In the genomic region with DNA sequence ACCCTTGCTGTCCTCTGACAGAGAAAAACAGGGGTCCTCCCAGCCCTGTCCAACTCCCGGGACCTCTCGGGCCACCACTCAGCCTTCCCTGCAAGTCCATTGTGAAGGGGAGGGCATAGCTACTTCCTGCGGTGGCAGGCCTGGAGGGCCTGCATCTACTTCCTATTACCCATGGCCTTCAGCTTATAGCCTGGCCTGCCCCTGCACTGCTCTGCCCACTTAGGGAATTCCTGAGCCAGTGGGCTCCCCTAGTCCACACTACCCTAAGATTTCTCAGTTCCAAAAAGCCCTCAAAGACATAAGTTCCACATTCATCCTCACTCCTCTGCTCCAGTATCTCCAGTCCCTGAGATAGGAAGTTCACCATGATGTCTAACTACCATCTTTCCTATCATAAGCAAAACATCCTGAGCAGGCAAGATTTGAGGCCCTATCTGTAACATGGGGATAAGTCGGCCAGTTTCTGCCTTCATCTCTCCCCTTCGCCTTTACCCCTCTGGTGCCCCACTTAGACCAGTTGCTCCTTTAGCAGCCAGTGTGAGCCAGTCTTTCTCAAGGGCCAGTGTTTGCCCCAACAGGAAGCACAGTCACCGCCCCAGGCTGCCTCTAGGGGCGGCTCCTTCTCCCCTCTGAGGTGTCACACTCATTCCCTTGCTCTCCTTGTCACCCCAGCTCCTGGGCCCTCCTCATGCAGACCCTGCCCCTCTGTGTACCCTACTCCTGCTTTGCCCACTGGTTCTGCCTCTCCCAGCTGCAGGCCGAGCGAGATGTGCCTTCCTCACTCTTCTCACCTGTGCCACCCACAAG, we compare ENCODE assay signal across 3 cellular contexts.
TF ChIP-seq lines count a peak whose summit lies in the region.

No MANE protein-coding gene starts in this region.

TF ChIP-seq in A549, 52 proteins besides CTCF, POLR2A, EP300 and RAD21:
- TF ChIP-seq HOXB5 (CRISPR knock-in tag; IDR thresholded peaks at IDR 0.05) (no peak), FOXS1 (CRISPR knock-in tag; IDR thresholded peaks at IDR 0.05) (no peak), HDAC2 (IDR thresholded peaks at IDR 0.05) (no peak), ZSCAN20 (CRISPR knock-in tag; IDR thresholded peaks at IDR 0.05) (no peak), HOXA7 (CRISPR knock-in tag; IDR thresholded peaks at IDR 0.05) (no peak), CHD2 (IDR thresholded peaks at IDR 0.05; ENCODE audit: low read length, partially characterized antibody) (no peak), RCOR1 (IDR thresholded peaks at IDR 0.05; ENCODE audit: low read depth, low read length) (no peak), JUN (IDR thresholded peaks at IDR 0.05) (no peak), CBX2 (IDR thresholded peaks at IDR 0.05; ENCODE audit: borderline replicate concordance, low read depth) (no peak), ESRRA (IDR thresholded peaks at IDR 0.05; ENCODE audit: borderline replicate concordance, low read length) (no peak)
- TF ChIP-seq, protein P1, sequence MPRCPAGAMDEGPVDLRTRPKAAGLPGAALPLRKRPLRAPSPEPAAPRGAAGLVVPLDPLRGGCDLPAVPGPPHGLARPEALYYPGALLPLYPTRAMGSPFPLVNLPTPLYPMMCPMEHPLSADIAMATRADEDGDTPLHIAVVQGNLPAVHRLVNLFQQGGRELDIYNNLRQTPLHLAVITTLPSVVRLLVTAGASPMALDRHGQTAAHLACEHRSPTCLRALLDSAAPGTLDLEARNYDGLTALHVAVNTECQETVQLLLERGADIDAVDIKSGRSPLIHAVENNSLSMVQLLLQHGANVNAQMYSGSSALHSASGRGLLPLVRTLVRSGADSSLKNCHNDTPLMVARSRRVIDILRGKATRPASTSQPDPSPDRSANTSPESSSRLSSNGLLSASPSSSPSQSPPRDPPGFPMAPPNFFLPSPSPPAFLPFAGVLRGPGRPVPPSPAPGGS (IDR thresholded peaks at IDR 0.05) = no peak

TF ChIP-seq in HEK293, 187 proteins besides CTCF, POLR2A, EP300 and RAD21:
- peak; percentile 44 for TF ChIP-seq FEZF1 (tag by site-specific recombination; IDR thresholded peaks at IDR 0.05)
- no peak for TF ChIP-seq ZNF24 (tag by site-specific recombination; IDR thresholded peaks at IDR 0.05)
- TF ChIP-seq, protein P2, sequence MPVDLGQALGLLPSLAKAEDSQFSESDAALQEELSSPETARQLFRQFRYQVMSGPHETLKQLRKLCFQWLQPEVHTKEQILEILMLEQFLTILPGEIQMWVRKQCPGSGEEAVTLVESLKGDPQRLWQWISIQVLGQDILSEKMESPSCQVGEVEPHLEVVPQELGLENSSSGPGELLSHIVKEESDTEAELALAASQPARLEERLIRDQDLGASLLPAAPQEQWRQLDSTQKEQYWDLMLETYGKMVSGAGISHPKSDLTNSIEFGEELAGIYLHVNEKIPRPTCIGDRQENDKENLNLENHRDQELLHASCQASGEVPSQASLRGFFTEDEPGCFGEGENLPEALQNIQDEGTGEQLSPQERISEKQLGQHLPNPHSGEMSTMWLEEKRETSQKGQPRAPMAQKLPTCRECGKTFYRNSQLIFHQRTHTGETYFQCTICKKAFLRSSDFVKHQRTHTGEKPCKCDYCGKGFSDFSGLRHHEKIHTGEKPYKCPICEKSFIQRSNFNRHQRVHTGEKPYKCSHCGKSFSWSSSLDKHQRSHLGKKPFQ (tag by site-specific recombination; IDR thresholded peaks at IDR 0.05) = no peak
- no peak for TF ChIP-seq ZNF335 (tag by site-specific recombination; conservative IDR thresholded peaks at IDR 0.05)
- no peak for TF ChIP-seq ZNF211 (tag by site-specific recombination; IDR thresholded peaks at IDR 0.05; ENCODE audit: low read depth)
- no peak for TF ChIP-seq PRDM1 (tag by site-specific recombination; IDR thresholded peaks at IDR 0.05)
- no peak for TF ChIP-seq ZNF660 (tag by site-specific recombination; IDR thresholded peaks at IDR 0.05)
- no peak for TF ChIP-seq ZFP69B (tag by site-specific recombination; IDR thresholded peaks at IDR 0.05)
- no peak for TF ChIP-seq ZEB2 (tag by site-specific recombination; IDR thresholded peaks at IDR 0.05)

TF ChIP-seq in H1, 55 proteins besides CTCF, POLR2A, EP300 and RAD21:
- TF ChIP-seq KDM1A (IDR thresholded peaks at IDR 0.05; ENCODE audit: borderline replicate concordance, low read length) (peak; percentile 83; the same call in 1 of the 2 replicates), SRF (IDR thresholded peaks at IDR 0.05; ENCODE audit: low read depth, low read length) (no peak)
